In genomic region chr2:100875516-100876230, GRCh38 we compare ENCODE assay signal across 1 cellular context.
TF ChIP-seq lines count a peak whose summit lies in the region.

No MANE protein-coding gene starts in this region.

TF ChIP-seq in SK-N-SH treated with all-trans-retinoic acid at 6 μM for 48 hours, 23 proteins besides CTCF, POLR2A, EP300 and RAD21 (continued from another document):
- TF ChIP-seq, protein P1, sequence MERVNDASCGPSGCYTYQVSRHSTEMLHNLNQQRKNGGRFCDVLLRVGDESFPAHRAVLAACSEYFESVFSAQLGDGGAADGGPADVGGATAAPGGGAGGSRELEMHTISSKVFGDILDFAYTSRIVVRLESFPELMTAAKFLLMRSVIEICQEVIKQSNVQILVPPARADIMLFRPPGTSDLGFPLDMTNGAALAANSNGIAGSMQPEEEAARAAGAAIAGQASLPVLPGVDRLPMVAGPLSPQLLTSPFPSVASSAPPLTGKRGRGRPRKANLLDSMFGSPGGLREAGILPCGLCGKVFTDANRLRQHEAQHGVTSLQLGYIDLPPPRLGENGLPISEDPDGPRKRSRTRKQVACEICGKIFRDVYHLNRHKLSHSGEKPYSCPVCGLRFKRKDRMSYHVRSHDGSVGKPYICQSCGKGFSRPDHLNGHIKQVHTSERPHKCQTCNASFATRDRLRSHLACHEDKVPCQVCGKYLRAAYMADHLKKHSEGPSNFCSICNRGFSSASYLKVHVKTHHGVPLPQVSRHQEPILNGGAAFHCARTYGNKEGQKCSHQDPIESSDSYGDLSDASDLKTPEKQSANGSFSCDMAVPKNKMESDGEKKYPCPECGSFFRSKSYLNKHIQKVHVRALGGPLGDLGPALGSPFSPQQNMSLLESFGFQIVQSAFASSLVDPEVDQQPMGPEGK (CRISPR knock-in tag; IDR thresholded peaks at IDR 0.05; ENCODE audit: borderline replicate concordance) = no peak
- TF ChIP-seq PPARA (CRISPR knock-in tag; IDR thresholded peaks at IDR 0.05; ENCODE audit: borderline replicate concordance) (no peak), SNAI2 (CRISPR knock-in tag; IDR thresholded peaks at IDR 0.05) (no peak), OSR1 (CRISPR knock-in tag; IDR thresholded peaks at IDR 0.05) (no peak), BACH2 (CRISPR knock-in tag; IDR thresholded peaks at IDR 0.05; ENCODE audit: borderline replicate concordance) (no peak), ZFP30 (CRISPR knock-in tag; IDR thresholded peaks at IDR 0.05) (no peak)
TF ChIP-seq in SK-N-SH treated with all-trans-retinoic acid at 6 μM for 48 hours: peak in this region for 0.
